8 cellular contexts compared by ENCODE assay signal in the genomic region with DNA sequence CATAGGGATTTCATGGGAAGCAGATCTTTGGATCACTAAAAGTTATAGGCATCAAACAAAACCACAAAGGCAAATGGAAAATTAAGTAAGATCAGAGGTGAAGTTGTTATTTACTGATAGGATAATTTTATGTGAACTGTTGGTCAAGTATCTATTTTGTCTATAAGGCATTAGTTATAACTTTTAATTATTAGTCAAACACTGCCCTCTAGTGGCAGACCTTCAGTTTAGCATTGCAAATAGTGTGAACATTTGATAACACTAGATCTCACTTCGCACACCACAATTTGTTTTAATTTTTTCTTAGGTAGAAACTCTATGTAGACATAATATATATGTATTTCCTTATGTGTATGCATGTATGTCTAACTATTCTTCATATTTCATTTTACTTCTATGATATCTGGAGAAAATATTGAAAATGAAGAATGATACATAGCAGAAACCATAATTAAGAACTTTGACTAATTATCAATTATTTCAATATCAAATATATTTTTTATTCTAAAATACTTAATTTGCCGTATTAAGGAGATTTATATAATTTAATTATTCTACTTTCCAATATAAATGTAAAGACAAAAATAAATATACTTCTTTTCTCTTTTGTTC.
DNase-seq lines count a peak whose midpoint lies in the region; ATAC-seq lines count a peak whose summit lies in the region.

No MANE protein-coding gene starts in this region.

- no peaks in the 10 kb centered on the region for H3K27me3 Mint-ChIP-seq in activated T-helper 2 cell treated with anti-CD3 and anti-CD28 coated beads, Interferon-gamma antibody, Interleukin-2, Interleukin-4, amounts not matched to agents 10 μg/mL and 5 μg/mL and 100 μg/mL, durations not matched to agents 14 hours and 24 hours and 36 hours (ENCODE audit: low read depth)

- no peaks in the 10 kb centered on the region for H3K9me3 Mint-ChIP-seq in activated T-helper 2 cell treated with anti-CD3 and anti-CD28 coated beads, Interferon-gamma antibody, Interleukin-2, Interleukin-4, amounts not matched to agents 10 μg/mL and 5 μg/mL and 100 μg/mL, durations not matched to agents 14 hours and 24 hours and 36 hours

- H3K4me3 ChIP-seq in adipocyte (ENCODE audit: low read length) = no peak overlapping the region

- H3K27me3 ChIP-seq in adipocyte (replicated peaks; ENCODE audit: control insufficient read depth, insufficient read depth, low read length) = peaks cover 15% of the 10 kb centered on the region

- no peak overlapping the region for H3K4me3 Mint-ChIP-seq in activated T-helper 2 cell treated with anti-CD3 and anti-CD28 coated beads, Interferon-gamma antibody, Interleukin-2, Interleukin-4, amounts not matched to agents 10 μg/mL and 5 μg/mL and 100 μg/mL, durations not matched to agents 14 hours and 24 hours and 36 hours (ENCODE audit: low read depth)

- H3K4me1 ChIP-seq in adipocyte (ENCODE audit: control insufficient read depth, insufficient read depth, low read length) = no peaks in the 10 kb centered on the region

- no peaks in the 10 kb centered on the region for H3K36me3 ChIP-seq in adipocyte (ENCODE audit: control insufficient read depth, insufficient read depth, low read length, severe bottlenecking)

- H3K36me3 Mint-ChIP-seq in activated T-helper 2 cell treated with anti-CD3 and anti-CD28 coated beads, Interferon-gamma antibody, Interleukin-2, Interleukin-4, amounts not matched to agents 10 μg/mL and 5 μg/mL and 100 μg/mL, durations not matched to agents 14 hours and 24 hours and 36 hours (ENCODE audit: low read depth) = no peaks in the 10 kb centered on the region

- no peak overlapping the region for H3K9ac ChIP-seq in adipocyte (ENCODE audit: low read length)

- H3K27ac Mint-ChIP-seq in activated T-helper 2 cell treated with anti-CD3 and anti-CD28 coated beads, Interferon-gamma antibody, Interleukin-2, Interleukin-4, amounts not matched to agents 10 μg/mL and 5 μg/mL and 100 μg/mL, durations not matched to agents 14 hours and 24 hours and 36 hours = no peak overlapping the region

- no peaks in the 10 kb centered on the region for H3K9me3 ChIP-seq in adipocyte (ENCODE audit: control insufficient read depth, low read length)

- peak; percentile 8 for DNase-seq in COLO668 (lab: John Stamatoyannopoulos, UW; ENCODE audit: unreplicated experiment)
- peak; percentile 29 to 51 for DNase-seq in NCI-H2081 (lab: John Stamatoyannopoulos, UW)
- peak; percentile 76 for DNase-seq in adipocyte (ENCODE audit: low read depth)
- DNase-seq in inferior parietal cortex (ENCODE audit: extremely low spot score) = peak; percentile 89
- no peak for DNase-seq in activated T-helper 2 cell treated with anti-CD3 and anti-CD28 coated beads, Interferon-gamma antibody, Interleukin-2, Interleukin-4, amounts not matched to agents 10 μg/mL and 5 μg/mL and 100 μg/mL, durations not matched to agents 14 hours and 24 hours and 36 hours (ENCODE audit: low spot score)
- DNase-seq in stimulated activated CD4-positive, alpha-beta T cell treated with anti-CD3 and anti-CD28 coated beads, Interleukin-4, amount 100 ng/mL, for 1 hour = no peak

- intact Hi-C loops in activated T-helper 2 cell treated with anti-CD3 and anti-CD28 coated beads, Interferon-gamma antibody, Interleukin-2, Interleukin-4, amounts not matched to agents 10 μg/mL and 5 μg/mL and 100 μg/mL, durations not matched to agents 14 hours and 24 hours and 36 hours (cut with micrococcal nuclease) = no loop called here

- H3K4me1 Mint-ChIP-seq in activated T-helper 2 cell treated with anti-CD3 and anti-CD28 coated beads, Interferon-gamma antibody, Interleukin-2, Interleukin-4, amounts not matched to agents 10 μg/mL and 5 μg/mL and 100 μg/mL, durations not matched to agents 14 hours and 24 hours and 36 hours (ENCODE audit: low read depth) = no peaks in the 10 kb centered on the region

- ATAC-seq in GM18519 (IDR thresholded peaks at IDR 0.05; ENCODE audit: low FRiP score, unreplicated experiment) = peak; percentile 85
- peak; percentile 95 for ATAC-seq in HG02884 (IDR thresholded peaks at IDR 0.05; ENCODE audit: unreplicated experiment)

Comparison
In these comparisons a context has a peak if more than half of its experiments do, and no peak if none do; other contexts are left out.
1. DNase-seq: peak in COLO668 (single experiment), NCI-H2081 (2 of 2), adipocyte (single experiment) and inferior parietal cortex (single experiment); none in activated T-helper 2 cell treated with anti-CD3 and anti-CD28 coated beads, Interferon-gamma antibody, Interleukin-2, Interleukin-4, amounts not matched to agents 10 μg/mL and 5 μg/mL and 100 μg/mL, durations not matched to agents 14 hours and 24 hours and 36 hours (single experiment) and stimulated activated CD4-positive, alpha-beta T cell treated with anti-CD3 and anti-CD28 coated beads, Interleukin-4, amount 100 ng/mL, for 1 hour (single experiment).